In genomic region chr14:101480022-101480746, GRCh38 we compare ENCODE assay signal across 21 cellular contexts.
DNase-seq lines count a peak whose midpoint lies in the region; TF ChIP-seq lines count a peak whose summit lies in the region.
"Had no signal": no experiment of that assay in that cellular context is flagged by ENCODE, and none has a peak within 500 bp of the region (broad histone marks: within the 10 kb centered on the region; RNA-seq: fewer than 3 reads in every experiment).

No MANE protein-coding gene starts in this region.

- H3K36me3 Mint-ChIP-seq in progenitor cell of endocrine pancreas (ENCODE audit: insufficient read depth), result peaks cover 2% of the 10 kb centered on the region
- H3K36me3 Mint-ChIP-seq in activated CD4-positive, alpha-beta T cell treated with anti-CD3 and anti-CD28 coated beads, Interleukin-2, amount 10 ng/mL, durations not matched to agents 24 days and 14 days (ENCODE audit: low read depth), result no peaks in the 10 kb centered on the region
- H3K36me3 Mint-ChIP-seq in endothelial cell (ENCODE audit: low read depth, unreplicated experiment), result no peaks in the 10 kb centered on the region
- H3K36me3 Mint-ChIP-seq: activated naive CD8-positive, alpha-beta T cell treated with anti-CD3 and anti-CD28 coated beads, Interleukin-2, amount 10 ng/mL, durations not matched to agents 7 days and 5 days; CD4-positive, CD25-positive, alpha-beta regulatory T cell; IgD-negative memory B cell; T-cell had no signal

- peak overlapping the region; percentile 25 to 84 (median 48) for H3K27ac ChIP-seq in esophagus squamous epithelium
- H3K27ac ChIP-seq: 22Rv1 had no signal

- H3K9me3 Mint-ChIP-seq in progenitor cell of endocrine pancreas (ENCODE audit: low read depth) (peaks cover 7% of the 10 kb centered on the region), endothelial cell (ENCODE audit: unreplicated experiment) (no peaks in the 10 kb centered on the region)
- H3K9me3 Mint-ChIP-seq in activated CD4-positive, alpha-beta T cell treated with anti-CD3 and anti-CD28 coated beads, Interleukin-2, amount 10 ng/mL, durations not matched to agents 24 days and 14 days, result peaks cover 5% of the 10 kb centered on the region

- peaks cover 4 to 46% (median 42%) of the 10 kb centered on the region in 3 donors for H3K4me1 ChIP-seq in esophagus squamous epithelium

- H3K9me3 ChIP-seq in esophagus squamous epithelium, result no peaks in the 10 kb centered on the region
- H3K9me3 ChIP-seq: Peyer's patch had no signal

- peak overlapping the region in 1 of 4 donors; percentile 26 for H3K4me3 ChIP-seq in esophagus squamous epithelium
- H3K4me3 ChIP-seq: Peyer's patch had no signal

- TF ChIP-seq CTCF in esophagus squamous epithelium (IDR thresholded peaks at IDR 0.05) (no peak), progenitor cell of endocrine pancreas (IDR thresholded peaks at IDR 0.05; ENCODE audit: unreplicated experiment) (no peak), endothelial cell (IDR thresholded peaks at IDR 0.05; ENCODE audit: unreplicated experiment) (no peak)

- 36 to 40% methylated on average over 12 of the region's 12 CpGs for WGBS in esophagus squamous epithelium, 2 donors

- intact Hi-C loops in esophagus squamous epithelium (cut with DNase I), result no loop called here
- intact Hi-C loops in activated CD4-positive, alpha-beta T cell treated with anti-CD3 and anti-CD28 coated beads, Interleukin-2, amount 10 ng/mL, durations not matched to agents 24 days and 14 days (cut with micrococcal nuclease), result no loop called here

- H3K27me3 Mint-ChIP-seq in progenitor cell of endocrine pancreas, result no peaks in the 10 kb centered on the region
- peaks cover 10% of the 10 kb centered on the region for H3K27me3 Mint-ChIP-seq in activated CD4-positive, alpha-beta T cell treated with anti-CD3 and anti-CD28 coated beads, Interleukin-2, amount 10 ng/mL, durations not matched to agents 24 days and 14 days
- H3K27me3 Mint-ChIP-seq in endothelial cell (ENCODE audit: unreplicated experiment), result peaks cover 4% of the 10 kb centered on the region

- no peaks in the 10 kb centered on the region for H3K36me3 ChIP-seq in esophagus squamous epithelium
- H3K36me3 ChIP-seq: Peyer's patch had no signal

- H3K27ac Mint-ChIP-seq in progenitor cell of endocrine pancreas (peak overlapping the region; percentile 37), endothelial cell (ENCODE audit: unreplicated experiment) (no peak overlapping the region)
- no peak overlapping the region for H3K27ac Mint-ChIP-seq in activated CD4-positive, alpha-beta T cell treated with anti-CD3 and anti-CD28 coated beads, Interleukin-2, amount 10 ng/mL, durations not matched to agents 24 days and 14 days
- H3K27ac Mint-ChIP-seq: activated naive CD8-positive, alpha-beta T cell treated with anti-CD3 and anti-CD28 coated beads, Interleukin-2, amount 10 ng/mL, durations not matched to agents 7 days and 5 days; CD4-positive, CD25-positive, alpha-beta regulatory T cell; IgD-negative memory B cell; stimulated activated naive CD8-positive, alpha-beta T cell treated with anti-CD3 and anti-CD28 coated beads, Interleukin-15, amount 100 ng/mL, for 72 hours; T-cell had no signal

- H3K4me3 Mint-ChIP-seq in progenitor cell of endocrine pancreas (ENCODE audit: low read depth), result no peak overlapping the region
- no peak overlapping the region for H3K4me3 Mint-ChIP-seq in activated CD4-positive, alpha-beta T cell treated with anti-CD3 and anti-CD28 coated beads, Interleukin-2, amount 10 ng/mL, durations not matched to agents 24 days and 14 days
- no peak overlapping the region for H3K4me3 Mint-ChIP-seq in endothelial cell (ENCODE audit: unreplicated experiment)
- H3K4me3 Mint-ChIP-seq: activated naive CD8-positive, alpha-beta T cell treated with anti-CD3 and anti-CD28 coated beads, Interleukin-2, amount 10 ng/mL, durations not matched to agents 7 days and 5 days; CD4-positive, CD25-positive, alpha-beta regulatory T cell; IgD-negative memory B cell; stimulated activated naive CD8-positive, alpha-beta T cell treated with anti-CD3 and anti-CD28 coated beads, Interleukin-15, amount 100 ng/mL, for 72 hours; T-cell had no signal

- H3K27me3 ChIP-seq in esophagus squamous epithelium, result peaks cover 0 to 25% (median 0%) of the 10 kb centered on the region in 4 donors
- H3K27me3 ChIP-seq: Peyer's patch had no signal

- TF ChIP-seq POLR2A in esophagus squamous epithelium (IDR thresholded peaks at IDR 0.05), result no peak

- H3K4me1 Mint-ChIP-seq in progenitor cell of endocrine pancreas (ENCODE audit: low read depth), result peaks cover 35% of the 10 kb centered on the region
- no peaks in the 10 kb centered on the region for H3K4me1 Mint-ChIP-seq in activated CD4-positive, alpha-beta T cell treated with anti-CD3 and anti-CD28 coated beads, Interleukin-2, amount 10 ng/mL, durations not matched to agents 24 days and 14 days
- H3K4me1 Mint-ChIP-seq in endothelial cell (ENCODE audit: unreplicated experiment), result no peaks in the 10 kb centered on the region
- H3K4me1 Mint-ChIP-seq: activated naive CD8-positive, alpha-beta T cell treated with anti-CD3 and anti-CD28 coated beads, Interleukin-2, amount 10 ng/mL, durations not matched to agents 7 days and 5 days; CD4-positive, CD25-positive, alpha-beta regulatory T cell; IgD-negative memory B cell; stimulated activated naive CD8-positive, alpha-beta T cell treated with anti-CD3 and anti-CD28 coated beads, Interleukin-15, amount 100 ng/mL, for 72 hours; T-cell had no signal

- peak in 2 of 3 experiments; percentile 23 to 87 for DNase-seq in NCI-H1417 (lab: John Stamatoyannopoulos, UW)
- no peak for DNase-seq in NCI-H1417 treated with DMSO at 0.1 percent for 48 hours (lab: John Stamatoyannopoulos, UW)
- DNase-seq in NCI-H187 (lab: John Stamatoyannopoulos, UW), result peak; percentile 37 to 57
- DNase-seq in esophagus squamous epithelium (lab: John Stamatoyannopoulos, UW), result no peak
- DNase-seq in progenitor cell of endocrine pancreas (ENCODE audit: low spot score, unreplicated experiment), result no peak
- no peak for DNase-seq in inferior parietal cortex (ENCODE audit: extremely low spot score)
- no peak for DNase-seq in activated CD4-positive, alpha-beta T cell treated with anti-CD3 and anti-CD28 coated beads, Interleukin-2, amount 10 ng/mL, durations not matched to agents 24 days and 14 days
- DNase-seq in endothelial cell (ENCODE audit: low spot score), result no peak
- DNase-seq: activated CD4-positive, CD25-positive, alpha-beta regulatory T cell; CD4-positive, CD25-positive, alpha-beta regulatory T cell; central memory CD4-positive, alpha-beta T cell; midbrain; NCI-H1048; NCI-H510A; occipital lobe; stimulated activated naive CD8-positive, alpha-beta T cell treated with anti-CD3 and anti-CD28 coated beads, Interleukin-15, amount 100 ng/mL, for 72 hours had no signal

Comparison
In these comparisons a context has a peak if more than half of its experiments do, and no peak if none do; other contexts are left out.
1. DNase-seq: peak in NCI-H1417 (2 of 3) and NCI-H187 (2 of 2); none in NCI-H1417 treated with DMSO at 0.1 percent for 48 hours (single experiment), esophagus squamous epithelium (single experiment), progenitor cell of endocrine pancreas (single experiment), inferior parietal cortex (single experiment), activated CD4-positive, alpha-beta T cell treated with anti-CD3 and anti-CD28 coated beads, Interleukin-2, amount 10 ng/mL, durations not matched to agents 24 days and 14 days (single experiment) and endothelial cell (single experiment).